31 cellular contexts compared by ENCODE assay signal in genomic region chr14:23460960-23461359, GRCh38. TPM values are rescaled to one million over a fixed set of nuclear protein-coding genes. Genes with fewer than 3 reads are reported as not detected.
"Had no signal": no experiment of that assay in that cellular context is flagged by ENCODE, and none has a peak within 500 bp of the region (broad histone marks: within the 10 kb centered on the region; RNA-seq: fewer than 3 reads in every experiment).

No MANE protein-coding gene starts in this region.

- H3K4me1 ChIP-seq: esophagus squamous epithelium, lower lobe of right lung, psoas muscle, spleen, testis, tibial artery, upper lobe of left lung had no signal

- H3K27me3 ChIP-seq: ovary, testis, upper lobe of left lung had no signal

- H3K4me1 Mint-ChIP-seq: natural killer cell; stimulated activated memory B cell treated with anti-CD40 and anti-IgM and Interleukin-4, amounts not matched to agents 10 μg/mL and 1 μg/mL and 100 μg/mL, for 72 hours had no signal

- ATAC-seq: left ventricle myocardium superior; lower lobe of right lung; natural killer cell; psoas muscle; right cardiac atrium; stimulated activated memory B cell treated with anti-CD40 and anti-IgM and Interleukin-4, amounts not matched to agents 10 μg/mL and 1 μg/mL and 100 μg/mL, for 72 hours; stimulated activated naive CD8-positive, alpha-beta T cell treated with anti-CD3 and anti-CD28 coated beads, Interleukin-15, Interleukin-2, amounts not matched to agents 100 U/mL and 50 U/mL, for 24 hours had no signal

- H3K36me3 Mint-ChIP-seq: natural killer cell; stimulated activated memory B cell treated with anti-CD40 and anti-IgM and Interleukin-4, amounts not matched to agents 10 μg/mL and 1 μg/mL and 100 μg/mL, for 72 hours had no signal

- H3K27ac Mint-ChIP-seq: natural killer cell; stimulated activated memory B cell treated with anti-CD40 and anti-IgM and Interleukin-4, amounts not matched to agents 10 μg/mL and 1 μg/mL and 100 μg/mL, for 72 hours had no signal

- H3K36me3 ChIP-seq: esophagus squamous epithelium, lower lobe of right lung, ovary, spleen, tibial artery, upper lobe of left lung had no signal

- H3K9me3 ChIP-seq: esophagus squamous epithelium, lower lobe of right lung, ovary, psoas muscle, spleen, testis, tibial artery, upper lobe of left lung had no signal

- H3K9me3 Mint-ChIP-seq: natural killer cell; stimulated activated memory B cell treated with anti-CD40 and anti-IgM and Interleukin-4, amounts not matched to agents 10 μg/mL and 1 μg/mL and 100 μg/mL, for 72 hours had no signal

- H3K27ac ChIP-seq: coronary artery, esophagus squamous epithelium, lower lobe of right lung, ovary, psoas muscle, skin epidermis, spleen, testis, tibial artery, upper lobe of left lung had no signal

- DNase-seq: dermis blood vessel endothelial cell; effector memory CD4-positive, alpha-beta T cell; erythroblast; esophagus squamous epithelium; head of caudate nucleus; left ventricle myocardium superior; lower lobe of right lung; natural killer cell; occipital lobe; ovary; posterior cingulate gyrus; psoas muscle; right cardiac atrium; spleen; stimulated activated CD4-positive, alpha-beta T cell treated with anti-CD3 and anti-CD28 coated beads, Interleukin-4, amount 100 ng/mL, for 4 hours; stimulated activated naive CD8-positive, alpha-beta T cell treated with anti-CD3 and anti-CD28 coated beads, Interleukin-15, Interleukin-2, amounts not matched to agents 100 U/mL and 50 U/mL, for 24 hours; substantia nigra; testis; tibial artery; upper lobe of left lung had no signal

- H3K4me3 ChIP-seq: coronary artery, esophagus squamous epithelium, lower lobe of right lung, ovary, psoas muscle, skin epidermis, spleen, testis, tibial artery, upper lobe of left lung had no signal

- FAIRE-seq: endometrium, frontal cortex, keratinocyte, urothelium cell line had no signal

- H3K4me3 Mint-ChIP-seq: natural killer cell; stimulated activated memory B cell treated with anti-CD40 and anti-IgM and Interleukin-4, amounts not matched to agents 10 μg/mL and 1 μg/mL and 100 μg/mL, for 72 hours had no signal

RNA-seq across cellular contexts. Expression of gene MYH7, which starts 25.5 kb away (rescaled TPM):
- total RNA-seq: dermis blood vessel endothelial cell, esophagus squamous epithelium, glomerular endothelial cell, mononuclear cell, natural killer cell, renal cortical epithelial cell, upper lobe of left lung had no signal
- polyA plus RNA-seq: keratinocyte had no signal

RNA-seq across cellular contexts. Expression of gene MYH6, which starts 52.9 kb away (rescaled TPM):
- total RNA-seq: dermis blood vessel endothelial cell, esophagus squamous epithelium, frontal cortex, glomerular endothelial cell, mononuclear cell, natural killer cell, occipital lobe, renal cortical epithelial cell, upper lobe of left lung had no signal
- polyA plus RNA-seq: keratinocyte, neural cell had no signal
